Comparison of ENCODE assay signal across 8 cellular contexts in the genomic region with DNA sequence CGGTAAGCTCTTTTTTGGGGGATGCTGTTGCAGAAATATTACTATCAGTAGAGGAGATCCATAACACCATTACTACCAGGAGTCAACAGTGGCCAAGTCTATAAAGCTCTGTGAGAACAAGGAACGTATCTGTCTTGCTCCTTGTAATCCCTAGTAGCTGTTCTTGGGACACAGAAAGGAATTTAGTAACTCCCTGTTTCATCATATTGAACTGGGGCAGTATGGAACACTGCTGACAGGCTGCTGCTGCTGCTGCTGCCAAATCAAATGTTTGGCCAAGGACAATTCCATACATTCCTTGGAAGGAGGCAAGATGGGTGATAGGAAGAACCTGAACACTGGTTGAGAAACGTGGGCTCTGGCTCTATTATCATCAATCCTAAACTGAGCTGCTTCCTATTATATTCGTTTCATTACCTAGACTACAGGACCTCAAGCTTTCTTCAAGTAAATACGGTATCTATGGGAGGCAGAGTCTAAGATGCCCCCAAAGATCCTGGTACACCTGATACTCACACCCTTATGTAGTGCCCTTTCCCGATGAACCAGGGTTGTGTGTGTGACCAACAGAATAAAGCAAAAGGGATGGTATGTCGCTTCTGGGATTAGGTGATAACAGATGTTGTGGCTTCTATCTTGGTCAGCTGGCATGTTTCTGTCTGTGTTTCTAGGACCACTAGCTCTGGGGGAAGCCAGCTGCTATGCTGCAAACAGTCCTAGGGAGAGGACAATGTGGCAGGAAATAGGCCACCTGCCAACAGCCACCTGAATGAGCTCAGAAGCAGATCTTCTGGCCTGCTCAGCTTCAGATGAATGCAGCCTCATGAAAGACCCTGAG. TPM values are rescaled to one million over a fixed set of nuclear protein-coding genes. Genes with fewer than 3 reads are reported as not detected.
DNase-seq lines count a peak whose midpoint lies in the region; ATAC-seq and TF ChIP-seq lines count a peak whose summit lies in the region.

No MANE protein-coding gene starts in this region.

- no peak overlapping the region for H3K27ac ChIP-seq in CD4-positive, alpha-beta T cell (ENCODE audit: low read depth, low read length)

- peaks cover 4% of the 10 kb centered on the region for H3K36me3 Mint-ChIP-seq in CD4-positive, alpha-beta T cell (ENCODE audit: low read depth)

- peak; percentile 47 for ATAC-seq in CD4-positive, alpha-beta T cell (ENCODE audit: poor library complexity)
- ATAC-seq in GM19025 (IDR thresholded peaks at IDR 0.05; ENCODE audit: low read depth, unreplicated experiment), result peak; percentile 59
- peak; percentile 70 for ATAC-seq in HG03139 (IDR thresholded peaks at IDR 0.05; ENCODE audit: unreplicated experiment)

- peak in 2 of 10 experiments; percentile 15 to 18 for DNase-seq in CD4-positive, alpha-beta T cell
- peak; percentile 42 for DNase-seq in RPMI7951 (ENCODE audit: low read depth)
- DNase-seq in fibroblast of the conjunctiva (ENCODE audit: low read depth), result peak; percentile 59
- no peak for DNase-seq in amniotic stem cell (lab: John Stamatoyannopoulos, UW)
- no peak for DNase-seq in NCI-H1930 (lab: John Stamatoyannopoulos, UW)
- DNase-seq in DMS79 (lab: John Stamatoyannopoulos, UW), result no peak

- H3K4me1 Mint-ChIP-seq in CD4-positive, alpha-beta T cell (ENCODE audit: low read depth), result peaks cover 84% of the 10 kb centered on the region

- H3K27me3 ChIP-seq in CD4-positive, alpha-beta T cell (ENCODE audit: control insufficient read depth, insufficient read depth, low read length), result no peaks in the 10 kb centered on the region

- intact Hi-C loops in CD4-positive, alpha-beta T cell (cut with DNase I, micrococcal nuclease), result no loop called here

- H3K9me3 ChIP-seq in CD4-positive, alpha-beta T cell (ENCODE audit: control insufficient read depth, low read length), result no peaks in the 10 kb centered on the region

- no peaks in the 10 kb centered on the region for H3K27me3 Mint-ChIP-seq in CD4-positive, alpha-beta T cell

- peak overlapping the region; percentile 44 for H3K4me3 Mint-ChIP-seq in CD4-positive, alpha-beta T cell

- CTCF ChIA-PET in CD4-positive, alpha-beta T cell (lab: Charles Lee), result interaction anchor here (0.9 to 1.4 kb wide), 4 partner anchors 13 to 137 kb away, joined by 3 read pairs; no protein-coding TSS in a partner anchor

- peak overlapping the region; percentile 69 for H3K27ac Mint-ChIP-seq in CD4-positive, alpha-beta T cell

- POLR2A ChIA-PET in CD4-positive, alpha-beta T cell (lab: Charles Lee), result interaction anchor here (0.9 to 4.6 kb wide), 6 partner anchors 8 to 38 kb away, joined by 3 to 32 read pairs (median 9); a partner anchor contains a TSS

- TF ChIP-seq CTCF in CD4-positive, alpha-beta T cell (IDR thresholded peaks at IDR 0.05), result no peak

- no peaks in the 10 kb centered on the region for H3K9me3 Mint-ChIP-seq in CD4-positive, alpha-beta T cell

RNA-seq across cellular contexts. Expression of a gene that starts 39.5 kb away (rescaled TPM):
- total RNA-seq in CD4-positive, alpha-beta T cell, result 10 to 100 TPM; 78.0 to 86.8 TPM
- total RNA-seq in RPMI7951 (2014; rRNA removed; shearing (Covaris generic)), result 71.0 and 91.3 TPM in 2 replicates

Comparison
In these comparisons a context has a peak if more than half of its experiments do, and no peak if none do; other contexts are left out.
1. DNase-seq: peak in RPMI7951 (single experiment) and fibroblast of the conjunctiva (single experiment); none in amniotic stem cell (single experiment), NCI-H1930 (0 of 2) and DMS79 (single experiment).
2. Peak in every context shown above with its lines, with median percentiles within 50 percentile points of each other: ATAC-seq.